In genomic region chr1:151934048-151934493, GRCh38 we compare ENCODE assay signal across 9 cellular contexts. TPM values are rescaled to one million over a fixed set of nuclear protein-coding genes. Genes with fewer than 3 reads are reported as not detected.
DNase-seq lines count a peak whose midpoint lies in the region; ATAC-seq and TF ChIP-seq lines count a peak whose summit lies in the region.
"Had no signal": no experiment of that assay in that cellular context is flagged by ENCODE, and none has a peak within 500 bp of the region (broad histone marks: within the 10 kb centered on the region; RNA-seq: fewer than 3 reads in every experiment).

No MANE protein-coding gene starts in this region.

- no peaks in the 10 kb centered on the region for H3F3A ChIP-seq in OCI-LY1 (ENCODE audit: insufficient read depth, low read length)

- CTCF ChIA-PET in IMR-90 (lab: Yijun Ruan, JAX) = interaction anchor here (1.0 to 4.0 kb wide), 6 partner anchors 34 to 199 kb away, joined by 3 to 25 read pairs (median 6); no protein-coding TSS in a partner anchor

- H2AK9ac ChIP-seq in IMR-90 (replicated peaks; ENCODE audit: low read depth, low read length, poor library complexity) = no peak overlapping the region

- H3K27ac ChIP-seq in IMR-90 (ENCODE audit: insufficient read depth, low read length) (no peak overlapping the region), OCI-LY1 (ENCODE audit: low read depth, low read length, poor library complexity, severe bottlenecking) (no peak overlapping the region), parathyroid adenoma (no peak overlapping the region)
- H3K27ac ChIP-seq: SJSA1 had no signal

- no peaks in the 10 kb centered on the region for H3K9me1 ChIP-seq in IMR-90 (ENCODE audit: insufficient read depth, low read length)

- H3K56ac ChIP-seq in IMR-90 (ENCODE audit: extremely low read depth, insufficient read depth, low read length) = no peak overlapping the region

- dilution Hi-C loops in IMR-90 (cut with HindIII; ENCODE audit: low sequenced_read_pairs, unreplicated experiment) = no loop called here

- ATAC-seq in IMR-90 (ENCODE audit: low read depth) (peak; percentile 96), GM18520 (IDR thresholded peaks at IDR 0.05; ENCODE audit: unreplicated experiment) (no peak)

- H3K23ac ChIP-seq in IMR-90 (ENCODE audit: low read depth, low read length) = no peak overlapping the region

- DNase-seq in DMS114 treated with DMSO at 0.1 percent for 48 hours (lab: John Stamatoyannopoulos, UW; ENCODE audit: unreplicated experiment) = peak; percentile 81
- DNase-seq in IMR-90 = peak; percentile 60
- peak; percentile 73 for DNase-seq in activated effector memory CD4-positive, alpha-beta T cell treated with anti-CD3 and anti-CD28 coated beads, Interleukin-2, amount 50 U/mL, for 16 hours
- DNase-seq in glomerular visceral epithelial cell (ENCODE audit: extremely low spot score) = peak; percentile 72
- no peak for DNase-seq in cortex of kidney (lab: John Stamatoyannopoulos, UW)

- intact Hi-C loops in IMR-90 (cut with micrococcal nuclease) = loop anchor here (1.0 to 10.0 kb wide), 5 partner anchors 33 to 251 kb away; no protein-coding TSS in a partner anchor

- H3K18ac ChIP-seq in IMR-90 (ENCODE audit: low read depth, low read length) = no peak overlapping the region

- H3K79me2 ChIP-seq in OCI-LY1 (ENCODE audit: insufficient read depth, low read length) (no peaks in the 10 kb centered on the region), parathyroid adenoma (no peaks in the 10 kb centered on the region)

- no peaks in the 10 kb centered on the region for H4K20me1 ChIP-seq in IMR-90 (ENCODE audit: insufficient read depth, low read length)
- no peaks in the 10 kb centered on the region for H4K20me1 ChIP-seq in OCI-LY1 (ENCODE audit: insufficient read depth, low read length)

- H3K4me2 ChIP-seq in IMR-90 (ENCODE audit: low read depth, low read length) = peak overlapping the region; percentile 23; the same call in 1 of the 2 replicates
- no peak overlapping the region for H3K4me2 ChIP-seq in OCI-LY1 (ENCODE audit: low read length)
- H3K4me2 ChIP-seq in parathyroid adenoma (ENCODE audit: low read length) = no peak overlapping the region

- no peak overlapping the region for H4K5ac ChIP-seq in IMR-90 (ENCODE audit: low read depth, low read length)

- POLR2A ChIA-PET in IMR-90 (lab: Charles Lee; ENCODE audit: unreplicated experiment) = no interaction called here

- peaks cover 7% of the 10 kb centered on the region for H3K27me3 ChIP-seq in IMR-90 (ENCODE audit: control insufficient read depth, insufficient read depth, low read length)
- H3K27me3 ChIP-seq in OCI-LY1 (ENCODE audit: insufficient read depth, low read length) = no peaks in the 10 kb centered on the region
- H3K27me3 ChIP-seq in parathyroid adenoma (ENCODE audit: control insufficient read depth, insufficient read depth, low read length) = no peaks in the 10 kb centered on the region
- H3K27me3 ChIP-seq: SJSA1 had no signal

- H2BK15ac ChIP-seq in IMR-90 (ENCODE audit: low read depth, low read length) = no peak overlapping the region

- H4K8ac ChIP-seq in IMR-90 (ENCODE audit: low read depth in 2 of 2, low read length in 2 of 2) = no peak overlapping the region

- no peaks in the 10 kb centered on the region for H3K9me3 ChIP-seq in IMR-90 (ENCODE audit: control insufficient read depth, insufficient read depth, low read length)
- H3K9me3 ChIP-seq in OCI-LY1 (ENCODE audit: low read length) = no peaks in the 10 kb centered on the region
- no peaks in the 10 kb centered on the region for H3K9me3 ChIP-seq in parathyroid adenoma (ENCODE audit: control insufficient read depth, low read length)

- no peak overlapping the region for H4K91ac ChIP-seq in IMR-90 (ENCODE audit: insufficient read depth, low read depth, low read length)

- TF ChIP-seq CTCF in IMR-90 (conservative IDR thresholded peaks at IDR 0.05; ENCODE audit: low read depth, low read length) (peak; percentile 93), OCI-LY1 (IDR thresholded peaks at IDR 0.05; ENCODE audit: low read length) (peak; percentile 76), parathyroid adenoma (IDR thresholded peaks at IDR 0.05) (peak; percentile 64)

- WGBS in IMR-90 (ENCODE audit: extremely low coverage in 2 of 2, insufficient read length in 1 of 2), 2 experiments = 0% methylated on average over 2 of the region's 3 CpGs; no CpG with 5 or more reads in 1 of the 2 experiments

- H2AFZ ChIP-seq in IMR-90 (replicated peaks; ENCODE audit: low read length, poor library complexity) (no peak overlapping the region), OCI-LY1 (ENCODE audit: low read length) (no peak overlapping the region), parathyroid adenoma (no peak overlapping the region)

- H3K4me3 ChIP-seq in IMR-90 (ENCODE audit: insufficient read depth, low read depth, low read length) (no peak overlapping the region), OCI-LY1 (ENCODE audit: low read depth, low read length, poor library complexity, severe bottlenecking) (no peak overlapping the region), parathyroid adenoma (ENCODE audit: low read depth, low read length) (no peak overlapping the region)
- H3K4me3 ChIP-seq: SJSA1 had no signal

- no peak overlapping the region for H3K14ac ChIP-seq in IMR-90 (replicated peaks; ENCODE audit: low read depth, low read length)

- H2AK5ac ChIP-seq in IMR-90 (ENCODE audit: low read depth, low read length) = no peak overlapping the region

- H3K4me1 ChIP-seq in IMR-90 (ENCODE audit: control insufficient read depth, insufficient read depth, low read length) (no peaks in the 10 kb centered on the region), OCI-LY1 (ENCODE audit: insufficient read depth, low read length, severe bottlenecking) (no peaks in the 10 kb centered on the region), parathyroid adenoma (no peaks in the 10 kb centered on the region)

- H3K4ac ChIP-seq in IMR-90 (ENCODE audit: low read depth, low read length) = no peak overlapping the region

- BruUV-seq in IMR-90 (replicated peaks; lab: Mats Ljungman, UMichigan) = no TSS peak

- no peak overlapping the region for H2BK5ac ChIP-seq in IMR-90 (ENCODE audit: low read depth, low read length, poor library complexity, severe bottlenecking)

- TF ChIP-seq RAD21 in IMR-90 (IDR thresholded peaks at IDR 0.05; ENCODE audit: low read length) = peak; percentile 96

- in situ Hi-C loops in IMR-90 (cut with MboI; ENCODE audit: low sequenced_read_pairs) = loop anchor here (5.0 kb wide), 1 partner anchor 63 kb away; no protein-coding TSS in a partner anchor

- TF ChIP-seq POLR2A in IMR-90 (IDR thresholded peaks at IDR 0.05; ENCODE audit: low read depth, low read length) = no peak

- H2BK120ac ChIP-seq in IMR-90 (ENCODE audit: low read depth, low read length) = no peak overlapping the region

- H3K36me3 ChIP-seq in IMR-90 (ENCODE audit: control insufficient read depth, insufficient read depth, low read length) = no peaks in the 10 kb centered on the region
- no peaks in the 10 kb centered on the region; the same call in 1 of the 2 replicates for H3K36me3 ChIP-seq in OCI-LY1 (ENCODE audit: insufficient read depth, low read length)
- no peaks in the 10 kb centered on the region for H3K36me3 ChIP-seq in parathyroid adenoma (ENCODE audit: control insufficient read depth, insufficient read depth, low read length)
- H3K36me3 ChIP-seq: SJSA1 had no signal

- H3K9ac ChIP-seq in IMR-90 (ENCODE audit: low read depth, low read length) (no peak overlapping the region), OCI-LY1 (ENCODE audit: low read length) (no peak overlapping the region), parathyroid adenoma (no peak overlapping the region)

- no peak overlapping the region for H2BK20ac ChIP-seq in IMR-90 (ENCODE audit: low read depth, low read length)

- H3K9me2 ChIP-seq in OCI-LY1 (ENCODE audit: low read depth, low read length) = no peaks in the 10 kb centered on the region

- no peaks in the 10 kb centered on the region for H3K79me1 ChIP-seq in IMR-90 (ENCODE audit: low read depth in 1 of 2, low read length in 2 of 2)

TF ChIP-seq in IMR-90, 13 proteins besides CTCF, POLR2A, EP300 and RAD21:
- TF ChIP-seq USF2 (IDR thresholded peaks at IDR 0.05; ENCODE audit: low read depth, low read length) = no peak
- peak; percentile 96 for TF ChIP-seq SMC3 (IDR thresholded peaks at IDR 0.05; ENCODE audit: low read depth, low read length)
- TF ChIP-seq ELK1 (IDR thresholded peaks at IDR 0.05; ENCODE audit: borderline replicate concordance, low read depth, low read length) = no peak
- no peak for TF ChIP-seq MAFK (IDR thresholded peaks at IDR 0.05; ENCODE audit: low read depth, low read length)
TF ChIP-seq in IMR-90: peak in this region for 1.

RNA-seq across cellular contexts. Expression of gene THEM4, which starts 24.8 kb away (rescaled TPM):
- total RNA-seq in IMR-90 (2012; rRNA removed) = 7.3 and 8.3 TPM in 2 replicates
- polyA plus RNA-seq in IMR-90 (2012; rRNA removed) = 12.2 and 15.7 TPM in 2 replicates
- polyA plus RNA-seq in IMR-90 (2012; cell fraction: cytosol; rRNA removed) = 5.9 and 6.6 TPM in 2 replicates
- polyA plus RNA-seq in IMR-90 (2012; cell fraction: nucleus; rRNA removed; ENCODE audit: low replicate concordance) = 4.0 and 16.7 TPM in 2 replicates

RNA-seq across cellular contexts. Expression of gene S100A10, which starts 59.6 kb away (rescaled TPM):
- 77.2 and 86.0 TPM in 2 replicates for total RNA-seq in IMR-90 (2012; rRNA removed)
- 223 and 277 TPM in 2 replicates for polyA plus RNA-seq in IMR-90 (2012; rRNA removed)
- polyA plus RNA-seq in IMR-90 (2012; cell fraction: cytosol; rRNA removed) = 119 and 149 TPM in 2 replicates
- 18.1 and 82.0 TPM in 2 replicates for polyA plus RNA-seq in IMR-90 (2012; cell fraction: nucleus; rRNA removed; ENCODE audit: low replicate concordance)
